ENCODE assay signal across 1 cellular context in the genomic region with DNA sequence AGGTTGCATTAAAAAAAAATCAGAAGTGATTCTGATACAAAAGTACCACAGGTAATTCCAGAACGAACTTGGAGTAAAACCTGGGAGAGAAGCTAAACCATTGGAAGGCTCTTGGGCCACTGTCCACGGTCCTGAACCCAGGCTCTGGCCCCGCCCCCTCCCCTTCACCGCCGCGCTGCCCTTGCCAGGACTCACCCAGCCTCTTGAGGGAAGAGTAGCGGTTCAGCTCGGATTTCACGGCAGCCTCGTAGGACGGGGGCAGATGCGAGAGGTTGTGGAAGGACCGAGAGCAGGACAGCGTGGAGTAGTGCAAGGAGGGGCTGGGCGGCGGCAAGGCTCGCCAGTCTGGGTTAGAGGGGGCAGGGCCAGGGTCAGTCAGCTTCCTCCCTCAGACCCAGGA.
TF ChIP-seq lines count a peak whose summit lies in the region.

No MANE protein-coding gene starts in this region.

TF ChIP-seq in HepG2, 621 proteins besides CTCF, POLR2A, EP300 and RAD21 (continued from another document and continues in another):
- 0 out of 2 replicates have a peak, but pooled peaks have one; percentile 34 for TF ChIP-seq ZNF83 (CRISPR knock-in tag; IDR thresholded peaks at IDR 0.05; ENCODE audit: borderline replicate concordance)
- peak; percentile 36; the same call in 1 of the 2 replicates for TF ChIP-seq BCL6 (CRISPR knock-in tag; IDR thresholded peaks at IDR 0.05)
- no peak for TF ChIP-seq MZF1 (CRISPR knock-in tag; IDR thresholded peaks at IDR 0.05; ENCODE audit: borderline replicate concordance)
- TF ChIP-seq, protein P1, sequence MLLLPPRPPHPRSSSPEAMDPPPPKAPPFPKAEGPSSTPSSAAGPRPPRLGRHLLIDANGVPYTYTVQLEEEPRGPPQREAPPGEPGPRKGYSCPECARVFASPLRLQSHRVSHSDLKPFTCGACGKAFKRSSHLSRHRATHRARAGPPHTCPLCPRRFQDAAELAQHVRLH (CRISPR knock-in tag; IDR thresholded peaks at IDR 0.05; ENCODE audit: borderline replicate concordance, low read depth), result peak; percentile 91; the same call in 1 of the 2 replicates
- TF ChIP-seq PAX8 (CRISPR knock-in tag; IDR thresholded peaks at IDR 0.05; ENCODE audit: borderline replicate concordance), result 0 out of 2 replicates have a peak, but pooled peaks have one; percentile 56
- no peak for TF ChIP-seq SAFB2 (CRISPR knock-in tag; IDR thresholded peaks at IDR 0.05; ENCODE audit: borderline replicate concordance, low read depth)
- TF ChIP-seq BHLHE40 (IDR thresholded peaks at IDR 0.05; ENCODE audit: low read length), result no peak
- no peak for TF ChIP-seq ZBTB38 (CRISPR knock-in tag; IDR thresholded peaks at IDR 0.05)
- no peak for TF ChIP-seq ZNF607 (CRISPR knock-in tag; IDR thresholded peaks at IDR 0.05; ENCODE audit: borderline replicate concordance)
- TF ChIP-seq TBP (CRISPR knock-in tag; IDR thresholded peaks at IDR 0.05), result no peak
- TF ChIP-seq NR2F1 (CRISPR knock-in tag; IDR thresholded peaks at IDR 0.05), result no peak
- no peak for TF ChIP-seq GTF2F1 (IDR thresholded peaks at IDR 0.05; ENCODE audit: low read length)
- peak; percentile 46 for TF ChIP-seq FOSL2 (CRISPR knock-in tag; IDR thresholded peaks at IDR 0.05)
- no peak for TF ChIP-seq PAWR (CRISPR knock-in tag; IDR thresholded peaks at IDR 0.05; ENCODE audit: borderline replicate concordance)
- TF ChIP-seq, protein P2, sequence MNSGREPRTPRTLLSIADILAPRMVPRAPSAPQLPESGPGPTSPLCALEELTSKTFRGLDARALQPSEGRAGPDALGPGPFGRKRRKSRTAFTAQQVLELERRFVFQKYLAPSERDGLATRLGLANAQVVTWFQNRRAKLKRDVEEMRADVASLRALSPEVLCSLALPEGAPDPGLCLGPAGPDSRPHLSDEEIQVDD (CRISPR knock-in tag; IDR thresholded peaks at IDR 0.05; ENCODE audit: borderline replicate concordance), result no peak
- TF ChIP-seq, protein P3, sequence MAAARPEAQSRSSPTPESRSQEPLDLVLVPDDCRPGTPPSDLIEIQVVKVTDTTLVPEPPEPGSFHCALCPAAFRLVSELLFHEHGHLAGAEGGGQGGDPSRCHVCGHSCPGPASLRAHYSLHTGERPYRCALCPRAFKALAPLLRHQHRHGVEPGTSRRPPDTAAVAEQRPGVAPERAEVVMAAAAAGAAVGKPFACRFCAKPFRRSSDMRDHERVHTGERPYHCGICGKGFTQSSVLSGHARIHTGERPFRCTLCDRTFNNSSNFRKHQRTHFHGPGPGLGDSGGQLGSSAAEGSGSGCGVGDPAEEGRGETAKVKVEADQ (CRISPR knock-in tag; IDR thresholded peaks at IDR 0.05; ENCODE audit: borderline replicate concordance), result no peak
- TF ChIP-seq MAFK (conservative IDR thresholded peaks at IDR 0.05 in 1 of 2, IDR thresholded peaks at IDR 0.05 in 1 of 2; ENCODE audit: low read length in 2 of 2), result no peak
- TF ChIP-seq, protein P4, sequence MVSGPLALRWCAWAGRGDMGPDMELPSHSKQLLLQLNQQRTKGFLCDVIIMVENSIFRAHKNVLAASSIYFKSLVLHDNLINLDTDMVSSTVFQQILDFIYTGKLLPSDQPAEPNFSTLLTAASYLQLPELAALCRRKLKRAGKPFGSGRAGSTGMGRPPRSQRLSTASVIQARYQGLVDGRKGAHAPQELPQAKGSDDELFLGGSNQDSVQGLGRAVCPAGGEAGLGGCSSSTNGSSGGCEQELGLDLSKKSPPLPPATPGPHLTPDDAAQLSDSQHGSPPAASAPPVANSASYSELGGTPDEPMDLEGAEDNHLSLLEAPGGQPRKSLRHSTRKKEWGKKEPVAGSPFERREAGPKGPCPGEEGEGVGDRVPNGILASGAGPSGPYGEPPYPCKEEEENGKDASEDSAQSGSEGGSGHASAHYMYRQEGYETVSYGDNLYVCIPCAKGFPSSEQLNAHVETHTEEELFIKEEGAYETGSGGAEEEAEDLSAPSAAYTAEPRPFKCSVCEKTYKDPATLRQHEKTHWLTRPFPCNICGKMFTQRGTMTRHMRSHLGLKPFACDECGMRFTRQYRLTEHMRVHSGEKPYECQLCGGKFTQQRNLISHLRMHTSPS (CRISPR knock-in tag; IDR thresholded peaks at IDR 0.05; ENCODE audit: low read depth), result no peak
- TF ChIP-seq NAIF1 (CRISPR knock-in tag; IDR thresholded peaks at IDR 0.05; ENCODE audit: borderline replicate concordance), result no peak; the same call in 1 of the 2 replicates
- no peak for TF ChIP-seq JARID2 (CRISPR knock-in tag; IDR thresholded peaks at IDR 0.05; ENCODE audit: insufficient replicate concordance)
- TF ChIP-seq NCOA2 (CRISPR knock-in tag; IDR thresholded peaks at IDR 0.05), result peak; percentile 65
- no peak for TF ChIP-seq FOXJ3 (CRISPR knock-in tag; IDR thresholded peaks at IDR 0.05; ENCODE audit: borderline replicate concordance)
- no peak for TF ChIP-seq SMARCC2 (IDR thresholded peaks at IDR 0.05)
- TF ChIP-seq, protein P5, sequence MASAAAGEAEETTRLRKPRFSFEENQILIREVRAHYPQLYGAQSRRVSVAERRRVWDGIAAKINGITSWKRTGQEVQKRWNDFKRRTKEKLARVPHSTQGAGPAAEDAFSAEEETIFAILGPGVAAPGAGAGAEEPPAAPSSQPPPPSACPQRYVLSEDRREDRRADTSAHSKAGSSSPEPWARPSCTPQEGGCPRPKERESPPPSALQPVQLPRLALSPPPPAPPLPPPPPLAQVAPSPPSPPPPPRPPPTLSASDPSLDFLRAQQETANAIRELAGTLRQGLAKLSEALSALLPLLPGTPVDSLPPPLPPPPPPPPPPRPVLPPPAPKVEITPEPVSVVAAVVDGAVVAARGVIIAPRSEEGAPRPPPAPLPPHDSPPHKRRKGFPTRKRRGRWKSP (CRISPR knock-in tag; IDR thresholded peaks at IDR 0.05), result 0 out of 2 replicates have a peak, but pooled peaks have one; percentile 36
- TF ChIP-seq, protein P6, sequence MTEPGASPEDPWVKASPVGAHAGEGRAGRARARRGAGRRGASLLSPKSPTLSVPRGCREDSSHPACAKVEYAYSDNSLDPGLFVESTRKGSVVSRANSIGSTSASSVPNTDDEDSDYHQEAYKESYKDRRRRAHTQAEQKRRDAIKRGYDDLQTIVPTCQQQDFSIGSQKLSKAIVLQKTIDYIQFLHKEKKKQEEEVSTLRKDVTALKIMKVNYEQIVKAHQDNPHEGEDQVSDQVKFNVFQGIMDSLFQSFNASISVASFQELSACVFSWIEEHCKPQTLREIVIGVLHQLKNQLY (CRISPR knock-in tag; IDR thresholded peaks at IDR 0.05), result no peak
- no peak for TF ChIP-seq RNF2 (conservative IDR thresholded peaks at IDR 0.05; ENCODE audit: low read depth)
- TF ChIP-seq, protein P7, sequence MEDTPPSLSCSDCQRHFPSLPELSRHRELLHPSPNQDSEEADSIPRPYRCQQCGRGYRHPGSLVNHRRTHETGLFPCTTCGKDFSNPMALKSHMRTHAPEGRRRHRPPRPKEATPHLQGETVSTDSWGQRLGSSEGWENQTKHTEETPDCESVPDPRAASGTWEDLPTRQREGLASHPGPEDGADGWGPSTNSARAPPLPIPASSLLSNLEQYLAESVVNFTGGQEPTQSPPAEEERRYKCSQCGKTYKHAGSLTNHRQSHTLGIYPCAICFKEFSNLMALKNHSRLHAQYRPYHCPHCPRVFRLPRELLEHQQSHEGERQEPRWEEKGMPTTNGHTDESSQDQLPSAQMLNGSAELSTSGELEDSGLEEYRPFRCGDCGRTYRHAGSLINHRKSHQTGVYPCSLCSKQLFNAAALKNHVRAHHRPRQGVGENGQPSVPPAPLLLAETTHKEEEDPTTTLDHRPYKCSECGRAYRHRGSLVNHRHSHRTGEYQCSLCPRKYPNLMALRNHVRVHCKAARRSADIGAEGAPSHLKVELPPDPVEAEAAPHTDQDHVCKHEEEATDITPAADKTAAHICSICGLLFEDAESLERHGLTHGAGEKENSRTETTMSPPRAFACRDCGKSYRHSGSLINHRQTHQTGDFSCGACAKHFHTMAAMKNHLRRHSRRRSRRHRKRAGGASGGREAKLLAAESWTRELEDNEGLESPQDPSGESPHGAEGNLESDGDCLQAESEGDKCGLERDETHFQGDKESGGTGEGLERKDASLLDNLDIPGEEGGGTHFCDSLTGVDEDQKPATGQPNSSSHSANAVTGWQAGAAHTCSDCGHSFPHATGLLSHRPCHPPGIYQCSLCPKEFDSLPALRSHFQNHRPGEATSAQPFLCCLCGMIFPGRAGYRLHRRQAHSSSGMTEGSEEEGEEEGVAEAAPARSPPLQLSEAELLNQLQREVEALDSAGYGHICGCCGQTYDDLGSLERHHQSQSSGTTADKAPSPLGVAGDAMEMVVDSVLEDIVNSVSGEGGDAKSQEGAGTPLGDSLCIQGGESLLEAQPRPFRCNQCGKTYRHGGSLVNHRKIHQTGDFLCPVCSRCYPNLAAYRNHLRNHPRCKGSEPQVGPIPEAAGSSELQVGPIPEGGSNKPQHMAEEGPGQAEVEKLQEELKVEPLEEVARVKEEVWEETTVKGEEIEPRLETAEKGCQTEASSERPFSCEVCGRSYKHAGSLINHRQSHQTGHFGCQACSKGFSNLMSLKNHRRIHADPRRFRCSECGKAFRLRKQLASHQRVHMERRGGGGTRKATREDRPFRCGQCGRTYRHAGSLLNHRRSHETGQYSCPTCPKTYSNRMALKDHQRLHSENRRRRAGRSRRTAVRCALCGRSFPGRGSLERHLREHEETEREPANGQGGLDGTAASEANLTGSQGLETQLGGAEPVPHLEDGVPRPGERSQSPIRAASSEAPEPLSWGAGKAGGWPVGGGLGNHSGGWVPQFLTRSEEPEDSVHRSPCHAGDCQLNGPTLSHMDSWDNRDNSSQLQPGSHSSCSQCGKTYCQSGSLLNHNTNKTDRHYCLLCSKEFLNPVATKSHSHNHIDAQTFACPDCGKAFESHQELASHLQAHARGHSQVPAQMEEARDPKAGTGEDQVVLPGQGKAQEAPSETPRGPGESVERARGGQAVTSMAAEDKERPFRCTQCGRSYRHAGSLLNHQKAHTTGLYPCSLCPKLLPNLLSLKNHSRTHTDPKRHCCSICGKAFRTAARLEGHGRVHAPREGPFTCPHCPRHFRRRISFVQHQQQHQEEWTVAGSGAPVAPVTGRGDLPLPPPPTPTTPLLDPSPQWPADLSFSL (CRISPR knock-in tag; IDR thresholded peaks at IDR 0.05), result no peak
- TF ChIP-seq, protein P8, sequence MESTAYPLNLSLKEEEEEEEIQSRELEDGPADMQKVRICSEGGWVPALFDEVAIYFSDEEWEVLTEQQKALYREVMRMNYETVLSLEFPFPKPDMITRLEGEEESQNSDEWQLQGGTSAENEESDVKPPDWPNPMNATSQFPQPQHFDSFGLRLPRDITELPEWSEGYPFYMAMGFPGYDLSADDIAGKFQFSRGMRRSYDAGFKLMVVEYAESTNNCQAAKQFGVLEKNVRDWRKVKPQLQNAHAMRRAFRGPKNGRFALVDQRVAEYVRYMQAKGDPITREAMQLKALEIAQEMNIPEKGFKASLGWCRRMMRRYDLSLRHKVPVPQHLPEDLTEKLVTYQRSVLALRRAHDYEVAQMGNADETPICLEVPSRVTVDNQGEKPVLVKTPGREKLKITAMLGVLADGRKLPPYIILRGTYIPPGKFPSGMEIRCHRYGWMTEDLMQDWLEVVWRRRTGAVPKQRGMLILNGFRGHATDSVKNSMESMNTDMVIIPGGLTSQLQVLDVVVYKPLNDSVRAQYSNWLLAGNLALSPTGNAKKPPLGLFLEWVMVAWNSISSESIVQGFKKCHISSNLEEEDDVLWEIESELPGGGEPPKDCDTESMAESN (CRISPR knock-in tag; conservative IDR thresholded peaks at IDR 0.05), result peak; percentile 57; the same call in 1 of the 2 replicates
- TF ChIP-seq SIX4 (CRISPR knock-in tag; IDR thresholded peaks at IDR 0.05), result peak; percentile 59; the same call in 1 of the 2 replicates
- no peak for TF ChIP-seq NFE2L1 (CRISPR knock-in tag; IDR thresholded peaks at IDR 0.05; ENCODE audit: borderline replicate concordance)
- TF ChIP-seq FIP1L1 (IDR thresholded peaks at IDR 0.05; ENCODE audit: borderline replicate concordance, insufficient read depth, low read depth, low read length), result no peak
- TF ChIP-seq RELA (CRISPR knock-in tag; IDR thresholded peaks at IDR 0.05), result no peak
- no peak for TF ChIP-seq ZMAT3 (CRISPR knock-in tag; conservative IDR thresholded peaks at IDR 0.05)
- no peak for TF ChIP-seq MAFF (IDR thresholded peaks at IDR 0.05; ENCODE audit: low read depth, low read length)
- 0 out of 2 replicates have a peak, but pooled peaks have one; percentile 82 for TF ChIP-seq ZFP36L2 (CRISPR knock-in tag; IDR thresholded peaks at IDR 0.05)
- TF ChIP-seq, protein P9, sequence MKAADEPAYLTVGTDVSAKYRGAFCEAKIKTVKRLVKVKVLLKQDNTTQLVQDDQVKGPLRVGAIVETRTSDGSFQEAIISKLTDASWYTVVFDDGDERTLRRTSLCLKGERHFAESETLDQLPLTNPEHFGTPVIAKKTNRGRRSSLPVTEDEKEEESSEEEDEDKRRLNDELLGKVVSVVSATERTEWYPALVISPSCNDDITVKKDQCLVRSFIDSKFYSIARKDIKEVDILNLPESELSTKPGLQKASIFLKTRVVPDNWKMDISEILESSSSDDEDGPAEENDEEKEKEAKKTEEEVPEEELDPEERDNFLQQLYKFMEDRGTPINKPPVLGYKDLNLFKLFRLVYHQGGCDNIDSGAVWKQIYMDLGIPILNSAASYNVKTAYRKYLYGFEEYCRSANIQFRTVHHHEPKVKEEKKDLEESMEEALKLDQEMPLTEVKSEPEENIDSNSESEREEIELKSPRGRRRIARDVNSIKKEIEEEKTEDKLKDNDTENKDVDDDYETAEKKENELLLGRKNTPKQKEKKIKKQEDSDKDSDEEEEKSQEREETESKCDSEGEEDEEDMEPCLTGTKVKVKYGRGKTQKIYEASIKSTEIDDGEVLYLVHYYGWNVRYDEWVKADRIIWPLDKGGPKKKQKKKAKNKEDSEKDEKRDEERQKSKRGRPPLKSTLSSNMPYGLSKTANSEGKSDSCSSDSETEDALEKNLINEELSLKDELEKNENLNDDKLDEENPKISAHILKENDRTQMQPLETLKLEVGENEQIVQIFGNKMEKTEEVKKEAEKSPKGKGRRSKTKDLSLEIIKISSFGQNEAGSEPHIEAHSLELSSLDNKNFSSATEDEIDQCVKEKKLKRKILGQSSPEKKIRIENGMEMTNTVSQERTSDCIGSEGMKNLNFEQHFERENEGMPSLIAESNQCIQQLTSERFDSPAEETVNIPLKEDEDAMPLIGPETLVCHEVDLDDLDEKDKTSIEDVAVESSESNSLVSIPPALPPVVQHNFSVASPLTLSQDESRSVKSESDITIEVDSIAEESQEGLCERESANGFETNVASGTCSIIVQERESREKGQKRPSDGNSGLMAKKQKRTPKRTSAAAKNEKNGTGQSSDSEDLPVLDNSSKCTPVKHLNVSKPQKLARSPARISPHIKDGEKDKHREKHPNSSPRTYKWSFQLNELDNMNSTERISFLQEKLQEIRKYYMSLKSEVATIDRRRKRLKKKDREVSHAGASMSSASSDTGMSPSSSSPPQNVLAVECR (CRISPR knock-in tag; IDR thresholded peaks at IDR 0.05; ENCODE audit: borderline replicate concordance), result peak; percentile 43; the same call in 1 of the 2 replicates
- no peak for TF ChIP-seq NR2F6 (IDR thresholded peaks at IDR 0.05)
- TF ChIP-seq NR2F6 (CRISPR knock-in tag; IDR thresholded peaks at IDR 0.05), result no peak
- TF ChIP-seq, protein P10, sequence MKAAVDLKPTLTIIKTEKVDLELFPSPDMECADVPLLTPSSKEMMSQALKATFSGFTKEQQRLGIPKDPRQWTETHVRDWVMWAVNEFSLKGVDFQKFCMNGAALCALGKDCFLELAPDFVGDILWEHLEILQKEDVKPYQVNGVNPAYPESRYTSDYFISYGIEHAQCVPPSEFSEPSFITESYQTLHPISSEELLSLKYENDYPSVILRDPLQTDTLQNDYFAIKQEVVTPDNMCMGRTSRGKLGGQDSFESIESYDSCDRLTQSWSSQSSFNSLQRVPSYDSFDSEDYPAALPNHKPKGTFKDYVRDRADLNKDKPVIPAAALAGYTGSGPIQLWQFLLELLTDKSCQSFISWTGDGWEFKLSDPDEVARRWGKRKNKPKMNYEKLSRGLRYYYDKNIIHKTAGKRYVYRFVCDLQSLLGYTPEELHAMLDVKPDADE (CRISPR knock-in tag; IDR thresholded peaks at IDR 0.05), result no peak
- no peak for TF ChIP-seq ZNF615 (CRISPR knock-in tag; IDR thresholded peaks at IDR 0.05; ENCODE audit: borderline replicate concordance)
- no peak for TF ChIP-seq ZNF703 (CRISPR knock-in tag; IDR thresholded peaks at IDR 0.05; ENCODE audit: borderline replicate concordance)
- TF ChIP-seq SMYD3 (CRISPR knock-in tag; IDR thresholded peaks at IDR 0.05), result no peak
- no peak for TF ChIP-seq RORA (CRISPR knock-in tag; IDR thresholded peaks at IDR 0.05)
